ENCODE assay signal across 37 cellular contexts in the genomic region with DNA sequence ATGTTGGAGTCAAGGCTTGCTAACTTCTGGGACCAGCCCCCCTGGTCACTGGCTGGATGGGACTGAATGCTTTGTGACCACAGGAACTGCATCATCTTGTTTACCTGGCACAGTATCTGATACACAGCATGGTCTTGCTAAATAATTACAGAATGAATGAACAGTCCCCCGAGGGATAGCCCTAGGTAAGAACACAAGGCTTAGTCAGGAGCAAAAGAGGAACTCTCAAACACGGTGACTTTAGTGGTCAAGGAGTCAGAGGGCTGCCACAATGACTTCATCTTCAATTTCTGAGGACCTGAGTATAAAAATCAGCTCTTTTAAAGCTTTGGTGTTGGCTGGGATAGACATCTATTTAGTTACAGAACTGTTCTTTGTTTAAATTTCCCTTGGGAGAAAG. TPM values are rescaled to one million over a fixed set of nuclear protein-coding genes. Genes with fewer than 3 reads are reported as not detected.
"Had no signal": no experiment of that assay in that cellular context is flagged by ENCODE, and none has a peak within 500 bp of the region (broad histone marks: within the 10 kb centered on the region; RNA-seq: fewer than 3 reads in every experiment).

No MANE protein-coding gene starts in this region.

- H3K4me1 ChIP-seq: ascending aorta, gastroesophageal sphincter, parathyroid adenoma, psoas muscle, sigmoid colon, upper lobe of right lung had no signal

- H3K9ac ChIP-seq: parathyroid adenoma had no signal

- H3K4me1 Mint-ChIP-seq: activated B cell treated with CpG ODN at 0.5 μM for 24 hours; activated CD4-positive, alpha-beta T cell treated with anti-CD3 and anti-CD28 coated beads for 36 hours; activated naive CD4-positive, alpha-beta T cell treated with anti-CD3 and anti-CD28 coated beads, Interleukin-2, amount 10 ng/mL, durations not matched to agents 7 days and 5 days; activated naive CD8-positive, alpha-beta T cell treated with anti-CD3 and anti-CD28 coated beads, Interleukin-2, amount 10 ng/mL, durations not matched to agents 7 days and 5 days; neural crest cell; stimulated activated effector memory CD8-positive, alpha-beta T cell treated with anti-CD3 and anti-CD28 coated beads, Interleukin-12 subunit alpha, Interleukin-12 subunit beta, amount 100 ng/mL, for 72 hours had no signal

- H3K27ac ChIP-seq: ascending aorta, cardiac muscle cell, coronary artery, dorsolateral prefrontal cortex, gastroesophageal sphincter, hepatocyte, parathyroid adenoma, psoas muscle, sigmoid colon, thoracic aorta, upper lobe of right lung had no signal

- H3K4me2 ChIP-seq: hepatocyte had no signal

- H3K27ac Mint-ChIP-seq: activated B cell treated with CpG ODN at 0.5 μM for 24 hours; activated CD4-positive, alpha-beta T cell treated with anti-CD3 and anti-CD28 coated beads for 36 hours; activated CD8-positive, alpha-beta T cell treated with anti-CD3 and anti-CD28 coated beads, Interleukin-2, amount 10 ng/mL, durations not matched to agents 7 days and 5 days; activated naive CD4-positive, alpha-beta T cell treated with anti-CD3 and anti-CD28 coated beads, Interleukin-2, amount 10 ng/mL, durations not matched to agents 7 days and 5 days; activated naive CD8-positive, alpha-beta T cell treated with anti-CD3 and anti-CD28 coated beads, Interleukin-2, amount 10 ng/mL, durations not matched to agents 7 days and 5 days; activated T-helper 1 cell treated with anti-CD3 and anti-CD28 coated beads, Interleukin-12 subunit alpha, Interleukin-12 subunit beta, Interleukin-2, Interleukin-4 antibody, amounts not matched to agents 30 ng/mL and 10 ng/mL and 1 ng/mL, durations not matched to agents 14 hours and 24 hours and 36 hours; brain; memory B cell; naive thymus-derived CD8-positive, alpha-beta T cell; stimulated activated effector memory CD8-positive, alpha-beta T cell treated with anti-CD3 and anti-CD28 coated beads, Interleukin-12 subunit alpha, Interleukin-12 subunit beta, amount 100 ng/mL, for 72 hours; stimulated activated naive CD8-positive, alpha-beta T cell treated with anti-CD3 and anti-CD28 coated beads, Interleukin-15, Interleukin-2, amounts not matched to agents 100 ng/mL and 50 ng/mL, for 24 hours; T-helper 1 cell treated with Interleukin-12 subunit alpha and Interleukin-12 subunit beta and Interleukin-4 antibody, amounts not matched to agents 30 μg/mL and 1 μg/mL, for 36 hours had no signal

- H3K36me3 Mint-ChIP-seq: activated naive CD4-positive, alpha-beta T cell treated with anti-CD3 and anti-CD28 coated beads, Interleukin-2, amount 10 ng/mL, durations not matched to agents 7 days and 5 days; activated naive CD8-positive, alpha-beta T cell treated with anti-CD3 and anti-CD28 coated beads, Interleukin-2, amount 10 ng/mL, durations not matched to agents 7 days and 5 days; brain; memory B cell; naive thymus-derived CD8-positive, alpha-beta T cell; stimulated activated effector memory CD8-positive, alpha-beta T cell treated with anti-CD3 and anti-CD28 coated beads, Interleukin-12 subunit alpha, Interleukin-12 subunit beta, amount 100 ng/mL, for 72 hours had no signal

- H3K27me3 ChIP-seq: ascending aorta, sigmoid colon had no signal

- H3K9me3 ChIP-seq: ascending aorta, psoas muscle, thoracic aorta, upper lobe of right lung had no signal

- H3K36me3 ChIP-seq: ascending aorta, cardiac muscle cell, gastroesophageal sphincter, sigmoid colon, thoracic aorta, upper lobe of right lung had no signal

- H3K4me3 ChIP-seq: ascending aorta, cardiac muscle cell, coronary artery, dorsolateral prefrontal cortex, gastroesophageal sphincter, hepatocyte, psoas muscle, sigmoid colon, thoracic aorta, upper lobe of right lung had no signal

- ATAC-seq: activated CD4-positive, alpha-beta T cell treated with anti-CD3 and anti-CD28 coated beads for 36 hours; activated CD8-positive, alpha-beta T cell treated with anti-CD3 and anti-CD28 coated beads, Interleukin-2, amount 10 ng/mL, durations not matched to agents 7 days and 5 days; gastroesophageal sphincter; left colon; naive thymus-derived CD8-positive, alpha-beta T cell; psoas muscle; stimulated activated effector memory CD8-positive, alpha-beta T cell treated with anti-CD3 and anti-CD28 coated beads, Interleukin-12 subunit alpha, Interleukin-12 subunit beta, amount 100 ng/mL, for 72 hours; upper lobe of right lung had no signal

- H3K4me3 Mint-ChIP-seq: activated B cell treated with CpG ODN at 0.5 μM for 24 hours; activated CD4-positive, alpha-beta T cell treated with anti-CD3 and anti-CD28 coated beads for 36 hours; activated CD8-positive, alpha-beta T cell treated with anti-CD3 and anti-CD28 coated beads, Interleukin-2, amount 10 ng/mL, durations not matched to agents 7 days and 5 days; activated naive CD4-positive, alpha-beta T cell treated with anti-CD3 and anti-CD28 coated beads, Interleukin-2, amount 10 ng/mL, durations not matched to agents 7 days and 5 days; activated naive CD8-positive, alpha-beta T cell treated with anti-CD3 and anti-CD28 coated beads, Interleukin-2, amount 10 ng/mL, durations not matched to agents 7 days and 5 days; activated T-helper 1 cell treated with anti-CD3 and anti-CD28 coated beads, Interleukin-12 subunit alpha, Interleukin-12 subunit beta, Interleukin-2, Interleukin-4 antibody, amounts not matched to agents 30 ng/mL and 10 ng/mL and 1 ng/mL, durations not matched to agents 14 hours and 24 hours and 36 hours; brain; memory B cell; naive thymus-derived CD8-positive, alpha-beta T cell; neural crest cell; stimulated activated effector memory CD8-positive, alpha-beta T cell treated with anti-CD3 and anti-CD28 coated beads, Interleukin-12 subunit alpha, Interleukin-12 subunit beta, amount 100 ng/mL, for 72 hours; stimulated activated naive CD8-positive, alpha-beta T cell treated with anti-CD3 and anti-CD28 coated beads, Interleukin-15, Interleukin-2, amounts not matched to agents 100 ng/mL and 50 ng/mL, for 24 hours; T-helper 1 cell treated with Interleukin-12 subunit alpha and Interleukin-12 subunit beta and Interleukin-4 antibody, amounts not matched to agents 30 μg/mL and 1 μg/mL, for 36 hours had no signal

- H3K79me2 ChIP-seq: hepatocyte, parathyroid adenoma had no signal

- H3K9me3 Mint-ChIP-seq: activated B cell treated with CpG ODN at 0.5 μM for 24 hours; activated naive CD4-positive, alpha-beta T cell treated with anti-CD3 and anti-CD28 coated beads, Interleukin-2, amount 10 ng/mL, durations not matched to agents 7 days and 5 days; activated naive CD8-positive, alpha-beta T cell treated with anti-CD3 and anti-CD28 coated beads, Interleukin-2, amount 10 ng/mL, durations not matched to agents 7 days and 5 days; activated T-helper 1 cell treated with anti-CD3 and anti-CD28 coated beads, Interleukin-12 subunit alpha, Interleukin-12 subunit beta, Interleukin-2, Interleukin-4 antibody, amounts not matched to agents 30 ng/mL and 10 ng/mL and 1 ng/mL, durations not matched to agents 14 hours and 24 hours and 36 hours; memory B cell; naive thymus-derived CD8-positive, alpha-beta T cell; neural crest cell; stimulated activated effector memory CD8-positive, alpha-beta T cell treated with anti-CD3 and anti-CD28 coated beads, Interleukin-12 subunit alpha, Interleukin-12 subunit beta, amount 100 ng/mL, for 72 hours; stimulated activated naive CD8-positive, alpha-beta T cell treated with anti-CD3 and anti-CD28 coated beads, Interleukin-15, Interleukin-2, amounts not matched to agents 100 ng/mL and 50 ng/mL, for 24 hours; T-helper 1 cell treated with Interleukin-12 subunit alpha and Interleukin-12 subunit beta and Interleukin-4 antibody, amounts not matched to agents 30 μg/mL and 1 μg/mL, for 36 hours had no signal

- H2AFZ ChIP-seq: hepatocyte, parathyroid adenoma had no signal

- DNase-seq: activated B cell treated with CpG ODN at 0.5 μM for 24 hours; activated CD4-positive, alpha-beta T cell treated with anti-CD3 and anti-CD28 coated beads for 36 hours; activated CD8-positive, alpha-beta T cell treated with anti-CD3 and anti-CD28 coated beads, Interleukin-2, amount 10 ng/mL, durations not matched to agents 7 days and 5 days; activated effector memory CD4-positive, alpha-beta T cell treated with anti-CD3 and anti-CD28 coated beads, Interleukin-2, amount 50 U/mL, for 16 hours; activated naive CD4-positive, alpha-beta T cell treated with anti-CD3 and anti-CD28 coated beads, Interleukin-2, amount 10 ng/mL, durations not matched to agents 7 days and 5 days; activated naive CD8-positive, alpha-beta T cell treated with anti-CD3 and anti-CD28 coated beads, Interleukin-2, amount 10 ng/mL, durations not matched to agents 7 days and 5 days; cerebellar nuclear complex; dorsolateral prefrontal cortex; effector memory CD4-positive, alpha-beta T cell; left colon; midbrain; naive thymus-derived CD8-positive, alpha-beta T cell; nucleus accumbens; psoas muscle; sigmoid colon; small intestine; stimulated activated CD4-positive, alpha-beta T cell treated with anti-CD3 and anti-CD28 coated beads, Interleukin-4, amount 100 ng/mL, for 24 hours; T-helper 9 cell; upper lobe of right lung had no signal

RNA-seq across cellular contexts. Expression of a gene that starts 15.1 kb away (rescaled TPM):
- total RNA-seq: activated B cell treated with CpG ODN at 0.5 μM for 24 hours; activated CD4-positive, alpha-beta T cell treated with anti-CD3 and anti-CD28 coated beads for 36 hours; activated CD8-positive, alpha-beta T cell treated with anti-CD3 and anti-CD28 coated beads, Interleukin-2, amount 10 ng/mL, durations not matched to agents 7 days and 5 days; activated naive CD8-positive, alpha-beta T cell treated with anti-CD3 and anti-CD28 coated beads, Interleukin-2, amount 10 ng/mL, durations not matched to agents 7 days and 5 days; activated T-helper 1 cell treated with anti-CD3 and anti-CD28 coated beads, Interleukin-12 subunit alpha, Interleukin-12 subunit beta, Interleukin-2, Interleukin-4 antibody, amounts not matched to agents 30 ng/mL and 10 ng/mL and 1 ng/mL, durations not matched to agents 14 hours and 24 hours and 36 hours; fibroblast of villous mesenchyme; naive thymus-derived CD8-positive, alpha-beta T cell; neural crest cell had no signal

RNA-seq across cellular contexts. Expression of a gene that starts 58.1 kb away (rescaled TPM):
- total RNA-seq: activated B cell treated with CpG ODN at 0.5 μM for 24 hours; activated CD4-positive, alpha-beta T cell treated with anti-CD3 and anti-CD28 coated beads for 36 hours; activated CD8-positive, alpha-beta T cell treated with anti-CD3 and anti-CD28 coated beads, Interleukin-2, amount 10 ng/mL, durations not matched to agents 7 days and 5 days; activated naive CD8-positive, alpha-beta T cell treated with anti-CD3 and anti-CD28 coated beads, Interleukin-2, amount 10 ng/mL, durations not matched to agents 7 days and 5 days; activated T-helper 1 cell treated with anti-CD3 and anti-CD28 coated beads, Interleukin-12 subunit alpha, Interleukin-12 subunit beta, Interleukin-2, Interleukin-4 antibody, amounts not matched to agents 30 ng/mL and 10 ng/mL and 1 ng/mL, durations not matched to agents 14 hours and 24 hours and 36 hours; ascending aorta; cardiac muscle cell; dorsolateral prefrontal cortex; fibroblast of lung; fibroblast of villous mesenchyme; gastroesophageal sphincter; hepatocyte; left colon; lower leg skin; naive thymus-derived CD8-positive, alpha-beta T cell; psoas muscle; sigmoid colon; subcutaneous adipose tissue; thoracic aorta; upper lobe of right lung had no signal
